3 cellular contexts compared by ENCODE assay signal in the genomic region with DNA sequence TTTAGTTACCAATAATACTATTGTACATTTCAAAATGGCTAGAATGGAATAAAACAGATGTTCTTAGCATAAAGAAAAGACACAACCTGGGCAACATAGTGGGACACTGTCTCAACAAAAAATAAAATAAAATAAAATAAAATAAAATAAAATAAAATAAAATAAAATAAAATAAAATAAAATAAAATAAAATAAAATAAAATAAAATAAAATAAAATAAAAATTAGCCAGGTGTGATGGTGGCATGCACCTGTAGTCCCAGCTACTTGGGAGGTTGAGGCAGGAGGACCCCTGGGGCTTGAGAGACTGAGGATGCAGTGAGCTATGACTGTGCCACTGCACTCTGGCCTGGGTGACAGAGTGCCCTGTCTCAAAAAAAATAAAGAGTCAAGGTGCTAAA. TPM values are rescaled to one million over a fixed set of nuclear protein-coding genes. Genes with fewer than 3 reads are reported as not detected.
"Had no signal": no experiment of that assay in that cellular context is flagged by ENCODE, and none has a peak within 500 bp of the region (broad histone marks: within the 10 kb centered on the region; RNA-seq: fewer than 3 reads in every experiment).

No MANE protein-coding gene starts in this region.

RNA-seq across cellular contexts. Expression of gene NOS1, which starts 37.1 kb away (rescaled TPM):
- total RNA-seq: GM23248, H4, HFFc6 had no signal
